Comparison of ENCODE assay signal across 11 cellular contexts in the genomic region with DNA sequence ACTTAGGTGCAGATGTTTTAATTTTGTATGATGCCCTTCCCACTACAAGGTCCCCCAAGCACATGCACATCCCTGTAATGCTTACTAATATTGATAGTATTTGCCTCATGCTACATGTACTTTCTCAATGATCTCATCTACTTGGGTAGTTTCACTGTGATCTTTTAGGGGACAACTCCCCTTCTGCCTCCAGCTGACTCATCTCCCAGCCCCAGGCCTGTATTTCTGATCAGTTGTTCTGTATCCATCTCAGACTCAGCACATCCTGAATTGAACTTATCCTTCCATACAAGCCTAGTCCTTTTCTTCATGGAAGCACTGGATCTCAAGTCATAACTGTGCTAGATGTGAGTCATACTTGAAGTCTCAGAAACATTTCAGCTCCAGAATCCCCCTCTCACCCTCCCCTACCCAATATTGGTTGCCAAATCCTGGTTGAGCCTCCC.
DNase-seq lines count a peak whose midpoint lies in the region; ATAC-seq and TF ChIP-seq lines count a peak whose summit lies in the region.
"Had no signal": no experiment of that assay in that cellular context is flagged by ENCODE, and none has a peak within 500 bp of the region (broad histone marks: within the 10 kb centered on the region; RNA-seq: fewer than 3 reads in every experiment).

No MANE protein-coding gene starts in this region.

- H3F3A ChIP-seq in MM.1S (ENCODE audit: insufficient read depth, low read length), result no peaks in the 10 kb centered on the region

- ATAC-seq in HG02763 (IDR thresholded peaks at IDR 0.05; ENCODE audit: unreplicated experiment), result peak; percentile 87
- peak; percentile 89 for ATAC-seq in stimulated activated memory B cell treated with anti-CD40 and anti-IgM and Interleukin-4, amounts not matched to agents 10 μg/mL and 1 μg/mL and 100 μg/mL, for 72 hours

- H3K4me1 ChIP-seq in MM.1S (ENCODE audit: low read length), result no peaks in the 10 kb centered on the region

- no peaks in the 10 kb centered on the region for H3K36me3 ChIP-seq in MM.1S (replicated peaks; ENCODE audit: insufficient read depth, low read length)
- H3K36me3 ChIP-seq: BLaER1 treated with 17β-estradiol and CSF1 and Interleukin-3, amounts not matched to agents 10 nM and 100 nM had no signal

- H3K4me1 Mint-ChIP-seq in activated naive CD4-positive, alpha-beta T cell treated with anti-CD3 and anti-CD28 coated beads, Interleukin-2, amount 10 ng/mL, durations not matched to agents 7 days and 5 days, result peaks cover 11% of the 10 kb centered on the region
- peaks cover 16% of the 10 kb centered on the region for H3K4me1 Mint-ChIP-seq in T-helper 2 cell treated with Interferon-gamma antibody and Interleukin-4, amounts not matched to agents 5 μg/mL and 100 μg/mL, for 36 hours (ENCODE audit: low read depth)
- peaks cover 19% of the 10 kb centered on the region for H3K4me1 Mint-ChIP-seq in stimulated activated memory B cell treated with anti-CD40 and anti-IgM and Interleukin-4, amounts not matched to agents 10 μg/mL and 1 μg/mL and 100 μg/mL, for 72 hours

- DNase-seq in activated naive CD4-positive, alpha-beta T cell treated with Interleukin-2 at 50 U/mL for 16 hours, result peak; percentile 24
- DNase-seq in activated naive CD4-positive, alpha-beta T cell treated with anti-CD3 and anti-CD28 coated beads, Interleukin-2, amount 10 ng/mL, durations not matched to agents 7 days and 5 days, result no peak
- DNase-seq in T-helper 2 cell treated with Interferon-gamma antibody and Interleukin-4, amounts not matched to agents 5 μg/mL and 100 μg/mL, for 36 hours (ENCODE audit: low spot score), result peak; percentile 38
- DNase-seq in SW480 (ENCODE audit: low spot score) (no peak), MM.1S (no peak), dedifferentiated amniotic fluid mesenchymal stem cell (ENCODE audit: extremely low spot score) (no peak)
- DNase-seq: activated naive CD8-positive, alpha-beta T cell treated with anti-CD3 and anti-CD28 coated beads, Interleukin-2, amount 10 ng/mL, durations not matched to agents 7 days and 5 days had no signal

- H3K4me2 ChIP-seq in MM.1S (ENCODE audit: low read depth, low read length), result no peak overlapping the region
- H3K4me2 ChIP-seq: KMS-11 had no signal

- H3K36me3 Mint-ChIP-seq in activated naive CD4-positive, alpha-beta T cell treated with anti-CD3 and anti-CD28 coated beads, Interleukin-2, amount 10 ng/mL, durations not matched to agents 7 days and 5 days, result no peaks in the 10 kb centered on the region
- H3K36me3 Mint-ChIP-seq in T-helper 2 cell treated with Interferon-gamma antibody and Interleukin-4, amounts not matched to agents 5 μg/mL and 100 μg/mL, for 36 hours (ENCODE audit: low read depth), result no peaks in the 10 kb centered on the region
- H3K36me3 Mint-ChIP-seq in stimulated activated memory B cell treated with anti-CD40 and anti-IgM and Interleukin-4, amounts not matched to agents 10 μg/mL and 1 μg/mL and 100 μg/mL, for 72 hours, result no peaks in the 10 kb centered on the region
- H3K36me3 Mint-ChIP-seq: activated naive CD8-positive, alpha-beta T cell treated with anti-CD3 and anti-CD28 coated beads, Interleukin-2, amount 10 ng/mL, durations not matched to agents 7 days and 5 days had no signal

- CTCF ChIA-PET in activated naive CD4-positive, alpha-beta T cell treated with anti-CD3 and anti-CD28 coated beads, Interleukin-2, amount 10 ng/mL, durations not matched to agents 7 days and 5 days (lab: Charles Lee), result no interaction called here

- peaks cover 4% of the 10 kb centered on the region for H3K27me3 Mint-ChIP-seq in activated naive CD4-positive, alpha-beta T cell treated with anti-CD3 and anti-CD28 coated beads, Interleukin-2, amount 10 ng/mL, durations not matched to agents 7 days and 5 days
- peaks cover under 1% of the 10 kb centered on the region for H3K27me3 Mint-ChIP-seq in T-helper 2 cell treated with Interferon-gamma antibody and Interleukin-4, amounts not matched to agents 5 μg/mL and 100 μg/mL, for 36 hours (ENCODE audit: low read depth)
- no peaks in the 10 kb centered on the region for H3K27me3 Mint-ChIP-seq in stimulated activated memory B cell treated with anti-CD40 and anti-IgM and Interleukin-4, amounts not matched to agents 10 μg/mL and 1 μg/mL and 100 μg/mL, for 72 hours
- H3K27me3 Mint-ChIP-seq: activated naive CD8-positive, alpha-beta T cell treated with anti-CD3 and anti-CD28 coated beads, Interleukin-2, amount 10 ng/mL, durations not matched to agents 7 days and 5 days had no signal

- no peak overlapping the region for H3K27ac ChIP-seq in MM.1S (ENCODE audit: low read length)
- H3K27ac ChIP-seq: KMS-11 had no signal

- H3K4me3 Mint-ChIP-seq in activated naive CD4-positive, alpha-beta T cell treated with anti-CD3 and anti-CD28 coated beads, Interleukin-2, amount 10 ng/mL, durations not matched to agents 7 days and 5 days, result no peak overlapping the region
- H3K4me3 Mint-ChIP-seq in T-helper 2 cell treated with Interferon-gamma antibody and Interleukin-4, amounts not matched to agents 5 μg/mL and 100 μg/mL, for 36 hours, result no peak overlapping the region
- no peak overlapping the region for H3K4me3 Mint-ChIP-seq in stimulated activated memory B cell treated with anti-CD40 and anti-IgM and Interleukin-4, amounts not matched to agents 10 μg/mL and 1 μg/mL and 100 μg/mL, for 72 hours
- H3K4me3 Mint-ChIP-seq: activated naive CD8-positive, alpha-beta T cell treated with anti-CD3 and anti-CD28 coated beads, Interleukin-2, amount 10 ng/mL, durations not matched to agents 7 days and 5 days had no signal

- H4K20me1 ChIP-seq in MM.1S (ENCODE audit: insufficient read depth, low read length), result no peaks in the 10 kb centered on the region
- H4K20me1 ChIP-seq: BLaER1 treated with 17β-estradiol and CSF1 and Interleukin-3, amounts not matched to agents 10 nM and 100 nM had no signal

- no peak overlapping the region for H3K9ac ChIP-seq in MM.1S (ENCODE audit: low read length)
- H3K9ac ChIP-seq: BLaER1 treated with 17β-estradiol and CSF1 and Interleukin-3, amounts not matched to agents 10 nM and 100 nM; KMS-11 had no signal

- no peaks in the 10 kb centered on the region for H3K79me2 ChIP-seq in MM.1S (ENCODE audit: low read length)

- H3K9me3 Mint-ChIP-seq in activated naive CD4-positive, alpha-beta T cell treated with anti-CD3 and anti-CD28 coated beads, Interleukin-2, amount 10 ng/mL, durations not matched to agents 7 days and 5 days, result no peaks in the 10 kb centered on the region
- H3K9me3 Mint-ChIP-seq in T-helper 2 cell treated with Interferon-gamma antibody and Interleukin-4, amounts not matched to agents 5 μg/mL and 100 μg/mL, for 36 hours, result no peaks in the 10 kb centered on the region
- H3K9me3 Mint-ChIP-seq in stimulated activated memory B cell treated with anti-CD40 and anti-IgM and Interleukin-4, amounts not matched to agents 10 μg/mL and 1 μg/mL and 100 μg/mL, for 72 hours, result no peaks in the 10 kb centered on the region

- no peak for TF ChIP-seq CTCF in MM.1S (IDR thresholded peaks at IDR 0.05; ENCODE audit: low read length)

- no peaks in the 10 kb centered on the region for H3K9me3 ChIP-seq in MM.1S (replicated peaks; ENCODE audit: insufficient read depth, low read length)

- H3K9me2 ChIP-seq in MM.1S (replicated peaks; ENCODE audit: insufficient read depth, low read length), result no peaks in the 10 kb centered on the region

- H3K27me3 ChIP-seq in MM.1S (replicated peaks; ENCODE audit: insufficient read depth, low read length), result no peaks in the 10 kb centered on the region
- H3K27me3 ChIP-seq: BLaER1 treated with 17β-estradiol and CSF1 and Interleukin-3, amounts not matched to agents 10 nM and 100 nM had no signal

- no peak overlapping the region for H3K4me3 ChIP-seq in MM.1S (ENCODE audit: low read length)
- H3K4me3 ChIP-seq: BLaER1 treated with 17β-estradiol and CSF1 and Interleukin-3, amounts not matched to agents 10 nM and 100 nM had no signal

- H3K27ac Mint-ChIP-seq in activated naive CD4-positive, alpha-beta T cell treated with anti-CD3 and anti-CD28 coated beads, Interleukin-2, amount 10 ng/mL, durations not matched to agents 7 days and 5 days, result no peak overlapping the region
- H3K27ac Mint-ChIP-seq in T-helper 2 cell treated with Interferon-gamma antibody and Interleukin-4, amounts not matched to agents 5 μg/mL and 100 μg/mL, for 36 hours, result peak overlapping the region; percentile 45
- H3K27ac Mint-ChIP-seq in stimulated activated memory B cell treated with anti-CD40 and anti-IgM and Interleukin-4, amounts not matched to agents 10 μg/mL and 1 μg/mL and 100 μg/mL, for 72 hours, result peak overlapping the region; percentile 75
- H3K27ac Mint-ChIP-seq: activated naive CD8-positive, alpha-beta T cell treated with anti-CD3 and anti-CD28 coated beads, Interleukin-2, amount 10 ng/mL, durations not matched to agents 7 days and 5 days had no signal

- no peak overlapping the region for H2AFZ ChIP-seq in MM.1S (ENCODE audit: low read length)

Comparison
In these comparisons a context has a peak if more than half of its experiments do, and no peak if none do; other contexts are left out.
1. DNase-seq: peak in activated naive CD4-positive, alpha-beta T cell treated with Interleukin-2 at 50 U/mL for 16 hours (single experiment) and T-helper 2 cell treated with Interferon-gamma antibody and Interleukin-4, amounts not matched to agents 5 μg/mL and 100 μg/mL, for 36 hours (single experiment); none in activated naive CD4-positive, alpha-beta T cell treated with anti-CD3 and anti-CD28 coated beads, Interleukin-2, amount 10 ng/mL, durations not matched to agents 7 days and 5 days (single experiment), SW480 (single experiment), MM.1S (single experiment) and dedifferentiated amniotic fluid mesenchymal stem cell (single experiment).